Comparison of ENCODE assay signal across 10 cellular contexts in the genomic region with DNA sequence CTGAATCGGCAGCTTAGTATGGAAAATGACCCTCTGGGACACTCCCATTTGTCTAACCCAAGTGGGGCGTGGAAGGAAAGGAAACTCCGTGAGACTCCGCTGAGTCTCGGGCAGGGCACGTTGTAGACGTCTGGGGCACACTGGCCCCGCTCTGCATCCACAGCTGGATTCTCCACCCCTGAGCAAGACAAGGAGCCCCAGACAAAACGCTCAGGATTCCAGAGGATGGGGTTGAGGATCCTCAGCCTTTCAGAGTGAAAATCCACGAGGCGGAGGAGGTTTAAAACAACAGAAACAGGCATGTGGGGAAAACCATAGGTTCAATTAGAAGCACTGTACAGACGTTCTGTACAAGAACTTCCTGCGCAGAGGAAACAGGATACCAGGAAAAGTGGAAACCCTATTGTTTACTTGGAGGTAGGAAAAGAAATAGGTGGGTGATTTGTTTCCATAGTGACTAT.
DNase-seq lines count a peak whose midpoint lies in the region; ATAC-seq and TF ChIP-seq lines count a peak whose summit lies in the region.
"Had no signal": no experiment of that assay in that cellular context is flagged by ENCODE, and none has a peak within 500 bp of the region (broad histone marks: within the 10 kb centered on the region; RNA-seq: fewer than 3 reads in every experiment).

No MANE protein-coding gene starts in this region.

- no peak for DNase-seq in Right ventricle myocardium superior
- DNase-seq in cardiac septum (ENCODE audit: low spot score): no peak
- no peak for DNase-seq in epithelial cell of proximal tubule (ENCODE audit: low read depth)
- DNase-seq in mesenteric fat pad (ENCODE audit: low spot score): peak; percentile 73
- no peak for DNase-seq in globus pallidus (ENCODE audit: low spot score)
- no peak for DNase-seq in NCI-H1694 (lab: John Stamatoyannopoulos, UW)
- DNase-seq in erythroblast (lab: John Stamatoyannopoulos, UW): no peak
- no peak for DNase-seq in 8988T
- DNase-seq: activated CD8-positive, alpha-beta T cell treated with anti-CD3 and anti-CD28 coated beads, Interleukin-2, amount 10 ng/mL, durations not matched to agents 7 days and 5 days; NCI-H2107 had no signal

- intact Hi-C loops in Right ventricle myocardium superior (cut with DNase I) (no loop called here), cardiac septum (cut with DNase I) (no loop called here)

- no peak for TF ChIP-seq CTCF in epithelial cell of proximal tubule (conservative IDR thresholded peaks at IDR 0.05; ENCODE audit: low read depth, low read length)

- TF ChIP-seq POLR2A in erythroblast (IDR thresholded peaks at IDR 0.05; ENCODE audit: low read length): no peak

- peak; percentile 51 for ATAC-seq in Right ventricle myocardium superior (ENCODE audit: poor library complexity)
- ATAC-seq: activated CD8-positive, alpha-beta T cell treated with anti-CD3 and anti-CD28 coated beads, Interleukin-2, amount 10 ng/mL, durations not matched to agents 7 days and 5 days had no signal

- H3K4me3 ChIP-seq in epithelial cell of proximal tubule (ENCODE audit: low read depth, low read length): peak overlapping the region; percentile 36
